In the genomic region with DNA sequence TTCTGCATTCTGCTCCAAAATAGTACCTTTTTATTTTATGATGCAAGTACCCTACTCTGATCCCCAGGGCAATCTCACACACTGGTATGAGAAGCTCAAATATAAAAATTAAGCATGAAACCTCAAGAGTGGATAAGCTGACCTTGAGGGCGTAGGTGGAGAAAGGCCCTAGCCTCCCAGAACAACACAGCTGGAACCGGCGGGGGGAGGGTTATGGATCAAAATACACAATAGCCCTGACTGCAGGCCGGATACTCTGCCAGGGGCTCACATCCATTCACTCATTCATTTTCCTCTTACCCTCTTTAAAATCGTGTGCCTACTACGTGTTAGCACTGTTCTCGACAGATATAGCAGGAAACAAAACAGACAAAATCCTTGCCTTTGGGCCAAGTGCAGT, we compare ENCODE assay signal across 8 cellular contexts. TPM values are rescaled to one million over a fixed set of nuclear protein-coding genes. Genes with fewer than 3 reads are reported as not detected.
A peak's percentile ranks its signal among the peaks of the same experiment; 100 is the strongest.
DNase-seq lines count a peak whose midpoint lies in the region; ATAC-seq, FAIRE-seq and TF ChIP-seq lines count a peak whose summit lies in the region.

No MANE protein-coding gene starts in this region.

- peak overlapping the region; percentile 91; the same call in 1 of the 2 replicates for H2BK12ac ChIP-seq in H1 (ENCODE audit: low read depth, low read length)

- H3K27me3 Mint-ChIP-seq in neural crest cell (ENCODE audit: low read depth), result no peaks in the 10 kb centered on the region

- H3F3A ChIP-seq in PC-3 (ENCODE audit: low read length, unreplicated experiment), result peaks cover 11% of the 10 kb centered on the region

- H3K9me3 Mint-ChIP-seq in neural crest cell, result no peaks in the 10 kb centered on the region

- H3K4me3 Mint-ChIP-seq in neural crest cell, result peak overlapping the region; percentile 44

- H3K23ac ChIP-seq in H1 (ENCODE audit: insufficient read length), result no peak overlapping the region

- peak overlapping the region; percentile 67; the same call in 1 of the 2 replicates for H2AK5ac ChIP-seq in H1 (ENCODE audit: low read depth, low read length)

- peak overlapping the region in 9 of 11 experiments; percentile 59 to 95 (median 90); a peak in 18 of 22 replicates for H3K27ac ChIP-seq in BLaER1 treated with 17β-estradiol and CSF1 and Interleukin-3, amounts not matched to agents 10 nM and 100 nM
- H3K27ac ChIP-seq in PC-3 (ENCODE audit: low read length) (peak overlapping the region; percentile 95; the same call in 1 of the 2 replicates), H1 (ENCODE audit: low read depth, low read length) (0 out of 2 replicates have a peak overlapping the region, but pooled peaks have one; percentile 13)

- no peak overlapping the region for H4K8ac ChIP-seq in H1 (ENCODE audit: extremely low read depth, insufficient read depth, low read length)

- peak overlapping the region; percentile 97 for H2BK20ac ChIP-seq in H1 (ENCODE audit: low read length)

- H3K9me2 ChIP-seq in PC-3 (replicated peaks; ENCODE audit: low read length), result no peaks in the 10 kb centered on the region

- peak overlapping the region; percentile 71 for H4K91ac ChIP-seq in H1 (replicated peaks; ENCODE audit: insufficient read length, low read length)

- H3K23me2 ChIP-seq in H1 (ENCODE audit: low read depth, low read length), result no peaks in the 10 kb centered on the region

- H3K79me2 ChIP-seq in PC-3 (ENCODE audit: low read length) (peaks cover 76% of the 10 kb centered on the region), H1 (ENCODE audit: control insufficient read depth in 1 of 2, insufficient read depth in 2 of 2, low read length in 2 of 2) (peaks cover 0 to 7% of the 10 kb centered on the region in 2 experiments; a peak in 1 of 4 replicates)

- TF ChIP-seq POLR2A in H1 (IDR thresholded peaks at IDR 0.05; ENCODE audit: control extremely low read depth in 1 of 2, low read depth in 2 of 2, low read length in 2 of 2), result no peak

- BruUV-seq in PC-3 (replicated peaks; lab: Mats Ljungman, UMichigan), result no TSS peak

- H3K9me3 ChIP-seq in BLaER1 treated with 17β-estradiol and CSF1 and Interleukin-3, amounts not matched to agents 10 nM and 100 nM (replicated peaks in 1 of 11), result no peaks in the 10 kb centered on the region
- H3K9me3 ChIP-seq in PC-3 (ENCODE audit: low read length) (no peaks in the 10 kb centered on the region), H1 (ENCODE audit: insufficient read depth in 2 of 2, low read depth in 1 of 2, low read length in 1 of 2) (no peaks in the 10 kb centered on the region)

- H2BK120ac ChIP-seq in H1 (replicated peaks; ENCODE audit: low read depth, low read length), result no peak overlapping the region

- H3K4me1 Mint-ChIP-seq in neural crest cell, result peaks cover 91% of the 10 kb centered on the region

- no peaks in the 10 kb centered on the region for H3K36me3 Mint-ChIP-seq in neural crest cell (ENCODE audit: low read depth)

- H3K36me3 ChIP-seq in BLaER1 treated with 17β-estradiol and CSF1 and Interleukin-3, amounts not matched to agents 10 nM and 100 nM, result no peaks in the 10 kb centered on the region
- H3K36me3 ChIP-seq in PC-3 (ENCODE audit: low read depth, low read length) (no peaks in the 10 kb centered on the region; the same call in 1 of the 2 replicates), H1 (ENCODE audit: control insufficient read depth in 2 of 4, insufficient read depth in 4 of 4, low read length in 3 of 4) (no peaks in the 10 kb centered on the region)

- H3K79me1 ChIP-seq in H1 (ENCODE audit: low read depth, low read length), result peaks cover 5% of the 10 kb centered on the region; the same call in 1 of the 2 replicates

- peaks cover 0 to 23% (median 0%) of the 10 kb centered on the region in 11 experiments; a peak in 4 of 22 replicates for H3K27me3 ChIP-seq in BLaER1 treated with 17β-estradiol and CSF1 and Interleukin-3, amounts not matched to agents 10 nM and 100 nM
- H3K27me3 ChIP-seq in PC-3 (ENCODE audit: low read length) (no peaks in the 10 kb centered on the region), H1 (replicated peaks in 1 of 4; ENCODE audit: control insufficient read depth in 3 of 4, extremely low read depth in 1 of 4, insufficient read depth in 3 of 4, low read length in 3 of 4) (no peaks in the 10 kb centered on the region)

- WGBS in H1 (ENCODE audit: extremely low coverage in 1 of 2, insufficient coverage in 1 of 2, insufficient read length in 1 of 2, insufficient replicate concordance in 2 of 2, low coverage in 1 of 2, low lambda C conversion rate in 2 of 2, missing lambda C conversion rate in 1 of 2), 2 experiments, result 38% methylated on average over 7 of the region's 7 CpGs; no CpG with 5 or more reads in 1 of the 2 experiments

- peaks cover 74 to 98% (median 96%) of the 10 kb centered on the region in 10 experiments for H3K4me1 ChIP-seq in BLaER1 treated with 17β-estradiol and CSF1 and Interleukin-3, amounts not matched to agents 10 nM and 100 nM
- H3K4me1 ChIP-seq in PC-3 (ENCODE audit: insufficient read depth, low read length) (peaks cover 49% of the 10 kb centered on the region), H1 (replicated peaks in 1 of 4; ENCODE audit: control insufficient read depth in 3 of 4, insufficient read depth in 4 of 4, low read length in 3 of 4) (peaks cover 16 to 76% (median 56%) of the 10 kb centered on the region in 4 experiments)

- H2BK15ac ChIP-seq in H1 (ENCODE audit: low read length), result peak overlapping the region; percentile 93; the same call in 1 of the 2 replicates

- intact Hi-C loops in PC-3 (cut with micrococcal nuclease), result no loop called here

- no peak for TF ChIP-seq EP300 in H1 (IDR thresholded peaks at IDR 0.05; ENCODE audit: borderline replicate concordance in 1 of 2, low read depth in 2 of 2, low read length in 2 of 2)

- H4K20me1 ChIP-seq in BLaER1 treated with 17β-estradiol and CSF1 and Interleukin-3, amounts not matched to agents 10 nM and 100 nM, result 0 out of 22 replicates have a peak, but pooled peaks cover 0 to 7% (median 0%) of the 10 kb centered on the region in 11 experiments
- H4K20me1 ChIP-seq in PC-3 (ENCODE audit: low read length), result no peaks in the 10 kb centered on the region
- no peaks in the 10 kb centered on the region for H4K20me1 ChIP-seq in H1 (replicated peaks in 1 of 2; ENCODE audit: control insufficient read depth in 1 of 2, insufficient read depth in 2 of 2, low read length in 2 of 2)

- H3K18ac ChIP-seq in H1 (ENCODE audit: extremely low read depth, low read length), result peak overlapping the region; percentile 90; the same call in 1 of the 2 replicates

- H3K4ac ChIP-seq in H1 (replicated peaks; ENCODE audit: insufficient read length, low read depth, low read length), result no peak overlapping the region

- peak overlapping the region; percentile 32 for H4K5ac ChIP-seq in H1 (ENCODE audit: insufficient read length, low read depth, low read length)

- FAIRE-seq in H1 (lab: Jason Lieb, UNC), result no peak

- ATAC-seq in PC-3, result no peak
- no peak for ATAC-seq in HG02840 (IDR thresholded peaks at IDR 0.05; ENCODE audit: low FRiP score, unreplicated experiment)
- no peak for ATAC-seq in GM19395 (IDR thresholded peaks at IDR 0.05; ENCODE audit: unreplicated experiment)

- POLR2A ChIA-PET in PC-3 (lab: Charles Lee; ENCODE audit: unreplicated experiment) (no interaction called here), H1 (lab: Charles Lee; ENCODE audit: partially characterized antibody) (interaction anchor here (1.2 to 1.6 kb wide), 3 partner anchors 11 to 16 kb away, joined by 3 to 4 read pairs (median 3); no protein-coding TSS in a partner anchor)

- H3K4me3 ChIP-seq in BLaER1 treated with 17β-estradiol and CSF1 and Interleukin-3, amounts not matched to agents 10 nM and 100 nM, result no peak overlapping the region
- no peak overlapping the region for H3K4me3 ChIP-seq in PC-3 (ENCODE audit: low read length)
- H3K4me3 ChIP-seq in H1 (ENCODE audit: extremely low read depth in 1 of 4, insufficient read depth in 2 of 4, low read depth in 3 of 4, low read length in 4 of 4), result no peak overlapping the region

- CTCF ChIA-PET in PC-3 (lab: Charles Lee) (no interaction called here), H1 (lab: Charles Lee; ENCODE audit: partially characterized antibody) (interaction anchor here (0.6 to 15.0 kb wide), 18 partner anchors 10 to 106 kb away, joined by 3 to 152 read pairs (median 6); no protein-coding TSS in a partner anchor)

- TF ChIP-seq CTCF in PC-3 (conservative IDR thresholded peaks at IDR 0.05; ENCODE audit: low read depth, low read length), result no peak
- TF ChIP-seq CTCF in H1 (IDR thresholded peaks at IDR 0.05; ENCODE audit: control extremely low read depth in 1 of 3, insufficient read depth in 1 of 3, low read depth in 1 of 3, low read length in 3 of 3), result no peak
- TF ChIP-seq CTCF in neural crest cell (conservative IDR thresholded peaks at IDR 0.05), result no peak

- H2AFZ ChIP-seq in PC-3 (ENCODE audit: low read length) (no peak overlapping the region), H1 (ENCODE audit: low read length) (no peak overlapping the region)

- no peak overlapping the region for H3K27ac Mint-ChIP-seq in neural crest cell (ENCODE audit: unreplicated experiment)

- peak overlapping the region in 9 of 11 experiments; percentile 46 to 85 (median 74); a peak in 16 of 22 replicates for H3K9ac ChIP-seq in BLaER1 treated with 17β-estradiol and CSF1 and Interleukin-3, amounts not matched to agents 10 nM and 100 nM
- H3K9ac ChIP-seq in PC-3 (ENCODE audit: low read length) (no peak overlapping the region), H1 (replicated peaks in 1 of 4; ENCODE audit: extremely low read depth in 1 of 4, low read depth in 3 of 4, low read length in 3 of 4) (no peak overlapping the region)

- DNase-seq in PC-3, result no peak
- DNase-seq in H1 (ENCODE audit: low read depth in 1 of 2, low spot score in 2 of 2), result no peak
- no peak for DNase-seq in neural crest cell (ENCODE audit: low read depth, low spot score)
- DNase-seq in NCI-H82 (lab: John Stamatoyannopoulos, UW), result no peak
- no peak for DNase-seq in HT-29 (ENCODE audit: low spot score)

- H3K56ac ChIP-seq in H1 (replicated peaks; ENCODE audit: insufficient read length, low read depth, low read length), result no peak overlapping the region

- TF ChIP-seq RAD21 in H1 (IDR thresholded peaks at IDR 0.05 in 1 of 2, conservative IDR thresholded peaks at IDR 0.05 in 1 of 2; ENCODE audit: low read depth in 2 of 2, low read length in 2 of 2), result no peak

- peak overlapping the region; percentile 95; the same call in 1 of the 2 replicates for H2BK5ac ChIP-seq in H1 (ENCODE audit: low read depth, low read length)

- peak overlapping the region; percentile 80 to 97 (median 92) for H3K4me2 ChIP-seq in BLaER1 treated with 17β-estradiol and CSF1 and Interleukin-3, amounts not matched to agents 10 nM and 100 nM
- H3K4me2 ChIP-seq in PC-3 (ENCODE audit: low read length), result peak overlapping the region; percentile 26; the same call in 1 of the 2 replicates
- H3K4me2 ChIP-seq in H1 (ENCODE audit: insufficient read depth in 1 of 2, low read depth in 2 of 2, low read length in 2 of 2), result peak overlapping the region; percentile 50 to 51

- no peak overlapping the region for H3K14ac ChIP-seq in H1 (ENCODE audit: insufficient read length)

RNA-seq across cellular contexts. Expression of a gene that starts 32.8 kb away (rescaled TPM):
- total RNA-seq in PC-3 (2014; rRNA removed), result 86.8 and 110 TPM in 2 replicates
- 36.8 and 37.1 TPM in 2 replicates for total RNA-seq in H1 (2021; fragmentation: NEBNext Ultra II Directional; extraction: Animal tissue kit (Norgen Biotek cat#: 25700))
- polyA plus RNA-seq in H1 (2011; rRNA removed), result 21.4 and 26.7 TPM in 2 replicates
- 15.9 TPM for polyA plus RNA-seq in H1 (2011; cell fraction: cytosol; rRNA removed)
- 24.2 TPM for polyA plus RNA-seq in H1 (2011; cell fraction: nucleus; rRNA removed)
- polyA plus RNA-seq in H1 (2012, experiment 1 of 2), result 23.4 to 31.1 TPM (median 26.4 TPM) in 4 replicates
- 17.3 TPM for polyA plus RNA-seq in H1 (2012, experiment 2 of 2)
- polyA plus RNA-seq in H1 (2013, experiment 1 of 2), result 44.8 TPM
- 44.6 TPM for polyA plus RNA-seq in H1 (2013, experiment 2 of 2)
- polyA minus RNA-seq in H1 (2011; rRNA and poly(A)+ RNA removed), result 23.9 and 27.9 TPM in 2 replicates
- polyA minus RNA-seq in H1 (2011; cell fraction: cytosol; rRNA and poly(A)+ RNA removed), result 13.4 TPM
- 12.3 TPM for polyA minus RNA-seq in H1 (2011; cell fraction: nucleus; rRNA and poly(A)+ RNA removed)
- 38.3 and 40.3 TPM in 2 replicates for total RNA-seq in neural crest cell
- total RNA-seq in HT-29 (2014; rRNA removed; shearing (Covaris generic)), result 71.6 and 77.6 TPM in 2 replicates

Comparison
In these comparisons a context has a peak if more than half of its experiments do, and no peak if none do; other contexts are left out.
1. H3K27ac ChIP-seq: peak in every context shown above with its lines; median percentile 95 in PC-3; 90 in BLaER1 treated with 17β-estradiol and CSF1 and Interleukin-3, amounts not matched to agents 10 nM and 100 nM; 13 in H1.
2. H3K4me2 ChIP-seq: peak in every context shown above with its lines; median percentile 92 in BLaER1 treated with 17β-estradiol and CSF1 and Interleukin-3, amounts not matched to agents 10 nM and 100 nM; 50 in H1; 26 in PC-3.
3. H3K9ac ChIP-seq: peak in BLaER1 treated with 17β-estradiol and CSF1 and Interleukin-3, amounts not matched to agents 10 nM and 100 nM (9 of 11); none in PC-3 (single experiment) and H1 (0 of 4).